In genomic region chr1:232574077-232574476, GRCh38 we compare ENCODE assay signal across 29 cellular contexts. TPM values are rescaled to one million over a fixed set of nuclear protein-coding genes. Genes with fewer than 3 reads are reported as not detected.
"Had no signal": no experiment of that assay in that cellular context is flagged by ENCODE, and none has a peak within 500 bp of the region (broad histone marks: within the 10 kb centered on the region; RNA-seq: fewer than 3 reads in every experiment).

No MANE protein-coding gene starts in this region.

- H3K9me3 Mint-ChIP-seq: activated naive CD4-positive, alpha-beta T cell treated with anti-CD3 and anti-CD28 coated beads, Interleukin-2, amount 50 U/mL, for 24 hours; activated T-cell treated with anti-CD3 and anti-CD28 coated beads, Interleukin-2, amount 50 U/mL, for 24 hours; T-helper 2 cell treated with Interferon-gamma antibody and Interleukin-4, amounts not matched to agents 5 μg/mL and 100 μg/mL, for 36 hours had no signal

- H3K27me3 ChIP-seq: ascending aorta had no signal

- ATAC-seq: activated CD4-positive, alpha-beta T cell treated with anti-CD3 and anti-CD28 coated beads for 36 hours; activated CD4-positive, CD25-positive, alpha-beta regulatory T cell treated with anti-CD3 and anti-CD28 coated beads, Interleukin-2, amount 50 U/mL, for 24 hours; activated CD8-positive, alpha-beta T cell treated with anti-CD3 and anti-CD28 coated beads, Interleukin-2, amount 10 ng/mL, durations not matched to agents 7 days and 5 days had no signal

- H2AFZ ChIP-seq: PC-9 had no signal

- H3K36me3 Mint-ChIP-seq: activated naive CD4-positive, alpha-beta T cell treated with anti-CD3 and anti-CD28 coated beads, Interleukin-2, amount 50 U/mL, for 24 hours had no signal

- DNase-seq: activated CD4-positive, alpha-beta T cell treated with anti-CD3 and anti-CD28 coated beads for 36 hours; activated CD4-positive, alpha-beta T cell treated with anti-CD3 and anti-CD28 coated beads, Interleukin-2, amount 10 ng/mL, durations not matched to agents 7 days and 5 days; activated CD4-positive, alpha-beta T cell treated with anti-CD3 and anti-CD28 coated beads, Interleukin-2, amount 50 U/mL, for 48 hours; activated CD8-positive, alpha-beta T cell treated with anti-CD3 and anti-CD28 coated beads, Interleukin-2, amount 10 ng/mL, durations not matched to agents 7 days and 5 days; activated gamma-delta T cell; activated naive CD4-positive, alpha-beta T cell treated with Interleukin-2 at 50 U/mL for 16 hours; activated naive CD8-positive, alpha-beta T cell treated with anti-CD3 and anti-CD28 coated beads, Interleukin-2, amount 10 ng/mL, durations not matched to agents 7 days and 5 days; activated T-cell treated with anti-CD3 and anti-CD28 coated beads, Interleukin-2, amount 50 U/mL, for 24 hours; amygdala; NCI-H1048; NCI-H1105 treated with DMSO at 0.1 percent for 48 hours; NCI-H1436; NCI-H1694; NCI-H1930; NCI-H2081 treated with DMSO at 0.1 percent for 48 hours; NCI-H345; NCI-H510A; NCI-H526; NCI-H748 treated with DMSO at 0.1 percent for 48 hours; NK-92 treated with Interleukin-12 subunit alpha and Interleukin-12 subunit beta, amount 100 ng/mL, for 24 hours; PC-9; Right ventricle myocardium superior had no signal

- H3K27ac ChIP-seq: ascending aorta, PC-9, SK-N-MC had no signal

- H3K27ac Mint-ChIP-seq: activated CD4-positive, alpha-beta T cell treated with anti-CD3 and anti-CD28 coated beads for 36 hours; activated CD4-positive, alpha-beta T cell treated with anti-CD3 and anti-CD28 coated beads, Interleukin-2, amount 10 ng/mL, durations not matched to agents 7 days and 5 days; activated CD8-positive, alpha-beta T cell treated with anti-CD3 and anti-CD28 coated beads, Interleukin-2, amount 10 ng/mL, durations not matched to agents 7 days and 5 days; activated naive CD4-positive, alpha-beta T cell treated with anti-CD3 and anti-CD28 coated beads, Interleukin-2, amount 50 U/mL, for 24 hours; activated naive CD8-positive, alpha-beta T cell treated with anti-CD3 and anti-CD28 coated beads, Interleukin-2, amount 10 ng/mL, durations not matched to agents 7 days and 5 days; activated T-cell treated with anti-CD3 and anti-CD28 coated beads, Interleukin-2, amount 50 U/mL, for 24 hours; activated T-helper 2 cell treated with anti-CD3 and anti-CD28 coated beads, Interferon-gamma antibody, Interleukin-2, Interleukin-4, amounts not matched to agents 10 μg/mL and 5 μg/mL and 100 μg/mL, durations not matched to agents 14 hours and 24 hours and 36 hours; T-helper 1 cell treated with Interleukin-12 subunit alpha and Interleukin-12 subunit beta and Interleukin-4 antibody, amounts not matched to agents 30 μg/mL and 1 μg/mL, for 36 hours; T-helper 2 cell treated with Interferon-gamma antibody and Interleukin-4, amounts not matched to agents 5 μg/mL and 100 μg/mL, for 36 hours had no signal

- H3K4me3 Mint-ChIP-seq: activated CD4-positive, alpha-beta T cell treated with anti-CD3 and anti-CD28 coated beads for 36 hours; activated CD4-positive, alpha-beta T cell treated with anti-CD3 and anti-CD28 coated beads, Interleukin-2, amount 10 ng/mL, durations not matched to agents 7 days and 5 days; activated CD8-positive, alpha-beta T cell treated with anti-CD3 and anti-CD28 coated beads, Interleukin-2, amount 10 ng/mL, durations not matched to agents 7 days and 5 days; activated naive CD4-positive, alpha-beta T cell treated with anti-CD3 and anti-CD28 coated beads, Interleukin-2, amount 50 U/mL, for 24 hours; activated naive CD8-positive, alpha-beta T cell treated with anti-CD3 and anti-CD28 coated beads, Interleukin-2, amount 10 ng/mL, durations not matched to agents 7 days and 5 days; activated T-cell treated with anti-CD3 and anti-CD28 coated beads, Interleukin-2, amount 50 U/mL, for 24 hours; T-helper 1 cell treated with Interleukin-12 subunit alpha and Interleukin-12 subunit beta and Interleukin-4 antibody, amounts not matched to agents 30 μg/mL and 1 μg/mL, for 36 hours; T-helper 2 cell treated with Interferon-gamma antibody and Interleukin-4, amounts not matched to agents 5 μg/mL and 100 μg/mL, for 36 hours had no signal

- H3K27me3 Mint-ChIP-seq: activated CD4-positive, alpha-beta T cell treated with anti-CD3 and anti-CD28 coated beads for 36 hours; activated CD4-positive, alpha-beta T cell treated with anti-CD3 and anti-CD28 coated beads, Interleukin-2, amount 10 ng/mL, durations not matched to agents 7 days and 5 days; activated naive CD4-positive, alpha-beta T cell treated with anti-CD3 and anti-CD28 coated beads, Interleukin-2, amount 50 U/mL, for 24 hours; activated T-cell treated with anti-CD3 and anti-CD28 coated beads, Interleukin-2, amount 50 U/mL, for 24 hours had no signal

- H3K4me3 ChIP-seq: PC-9 had no signal

- H3K36me3 ChIP-seq: ascending aorta had no signal

- H3K9me3 ChIP-seq: ascending aorta had no signal

RNA-seq across cellular contexts. Expression of gene SIPA1L2, which starts 55.9 kb away (rescaled TPM):
- total RNA-seq: PC-9 had no signal
